ENCODE assay signal across 14 cellular contexts in genomic region chr12:44847403-44847802, GRCh38. TPM values are rescaled to one million over a fixed set of nuclear protein-coding genes. Genes with fewer than 3 reads are reported as not detected.
A peak's percentile ranks its signal among the peaks of the same experiment; 100 is the strongest.
DNase-seq lines count a peak whose midpoint lies in the region; ATAC-seq and TF ChIP-seq lines count a peak whose summit lies in the region.
"Had no signal": no experiment of that assay in that cellular context is flagged by ENCODE, and none has a peak within 500 bp of the region (broad histone marks: within the 10 kb centered on the region; RNA-seq: fewer than 3 reads in every experiment).

No MANE protein-coding gene starts in this region.

- CTCF ChIA-PET in activated B cell treated with CpG ODN at 0.5 μM for 24 hours (lab: Charles Lee) = no interaction called here

- ATAC-seq in GM19035 (IDR thresholded peaks at IDR 0.05; ENCODE audit: unreplicated experiment) (peak; percentile 9), HG02884 (IDR thresholded peaks at IDR 0.05; ENCODE audit: unreplicated experiment) (peak; percentile 10), activated B cell treated with CpG ODN at 0.5 μM for 24 hours (ENCODE audit: low read depth) (peak; percentile 51), foreskin keratinocyte (no peak)

- H3K9me3 Mint-ChIP-seq in activated B cell treated with CpG ODN at 0.5 μM for 24 hours (no peaks in the 10 kb centered on the region), glutamatergic neuron (ENCODE audit: unreplicated experiment) (peaks cover 2% of the 10 kb centered on the region)

- H3K27me3 Mint-ChIP-seq in activated B cell treated with CpG ODN at 0.5 μM for 24 hours (no peaks in the 10 kb centered on the region), glutamatergic neuron (ENCODE audit: unreplicated experiment) (no peaks in the 10 kb centered on the region)

- intact Hi-C loops in activated B cell treated with CpG ODN at 0.5 μM for 24 hours (cut with micrococcal nuclease) = no loop called here

- H3K9ac ChIP-seq in BLaER1 treated with 17β-estradiol and CSF1 and Interleukin-3, amounts not matched to agents 10 nM and 100 nM = peak overlapping the region in 7 of 11 experiments; percentile 0 to 57 (median 45); a peak in 8 of 22 replicates

- TF ChIP-seq CTCF in activated B cell treated with CpG ODN at 0.5 μM for 24 hours (IDR thresholded peaks at IDR 0.05) (no peak), foreskin keratinocyte (conservative IDR thresholded peaks at IDR 0.05) (no peak), glutamatergic neuron (IDR thresholded peaks at IDR 0.05; ENCODE audit: partially characterized antibody, unreplicated experiment) (no peak)

- H3K36me3 ChIP-seq in BLaER1 treated with 17β-estradiol and CSF1 and Interleukin-3, amounts not matched to agents 10 nM and 100 nM = no peaks in the 10 kb centered on the region
- H3K36me3 ChIP-seq: lower lobe of right lung, prostate gland had no signal

- H3K4me2 ChIP-seq in BLaER1 treated with 17β-estradiol and CSF1 and Interleukin-3, amounts not matched to agents 10 nM and 100 nM = peak overlapping the region; percentile 64 to 91 (median 81)

- no peaks in the 10 kb centered on the region for H3K27me3 ChIP-seq in BLaER1 treated with 17β-estradiol and CSF1 and Interleukin-3, amounts not matched to agents 10 nM and 100 nM
- peaks cover 9% of the 10 kb centered on the region for H3K27me3 ChIP-seq in foreskin keratinocyte

- H3K4me1 Mint-ChIP-seq in activated B cell treated with CpG ODN at 0.5 μM for 24 hours (peaks cover 22% of the 10 kb centered on the region), glutamatergic neuron (ENCODE audit: low read depth, unreplicated experiment) (peaks cover 24% of the 10 kb centered on the region)

- H3K27ac Mint-ChIP-seq in activated B cell treated with CpG ODN at 0.5 μM for 24 hours (peak overlapping the region; percentile 84), glutamatergic neuron (ENCODE audit: unreplicated experiment) (no peak overlapping the region)

- POLR2A ChIA-PET in activated B cell treated with CpG ODN at 0.5 μM for 24 hours (lab: Charles Lee) = interaction anchor here (0.7 kb wide), 2 partner anchors 14 to 30 kb away, joined by 3 to 6 read pairs; no protein-coding TSS in a partner anchor

- H3K4me1 ChIP-seq in BLaER1 treated with 17β-estradiol and CSF1 and Interleukin-3, amounts not matched to agents 10 nM and 100 nM = peaks cover 30 to 45% (median 39%) of the 10 kb centered on the region in 10 experiments
- H3K4me1 ChIP-seq in foreskin keratinocyte = no peaks in the 10 kb centered on the region
- H3K4me1 ChIP-seq: lower lobe of right lung, prostate gland had no signal

- H3K4me3 Mint-ChIP-seq in activated B cell treated with CpG ODN at 0.5 μM for 24 hours (peak overlapping the region; percentile 61), glutamatergic neuron (ENCODE audit: unreplicated experiment) (no peak overlapping the region)

- H3K36me3 Mint-ChIP-seq in activated B cell treated with CpG ODN at 0.5 μM for 24 hours (ENCODE audit: low read depth) = no peaks in the 10 kb centered on the region
- no peaks in the 10 kb centered on the region for H3K36me3 Mint-ChIP-seq in glutamatergic neuron (ENCODE audit: unreplicated experiment)

- no peaks in the 10 kb centered on the region for H3K9me3 ChIP-seq in BLaER1 treated with 17β-estradiol and CSF1 and Interleukin-3, amounts not matched to agents 10 nM and 100 nM (replicated peaks in 1 of 11)
- H3K9me3 ChIP-seq: lower lobe of right lung, prostate gland had no signal

- H3K4me3 ChIP-seq in BLaER1 treated with 17β-estradiol and CSF1 and Interleukin-3, amounts not matched to agents 10 nM and 100 nM = peak overlapping the region in 6 of 10 experiments; percentile 9 to 35 (median 16); a peak in 5 of 20 replicates
- H3K4me3 ChIP-seq: lower lobe of right lung, prostate gland had no signal

- peak overlapping the region in 9 of 11 experiments; percentile 52 to 80 (median 64); a peak in 18 of 22 replicates for H3K27ac ChIP-seq in BLaER1 treated with 17β-estradiol and CSF1 and Interleukin-3, amounts not matched to agents 10 nM and 100 nM
- H3K27ac ChIP-seq in foreskin keratinocyte = no peak overlapping the region
- H3K27ac ChIP-seq: lower lobe of right lung, prostate gland had no signal

- DNase-seq in activated B cell treated with CpG ODN at 0.5 μM for 24 hours = no peak
- DNase-seq in NCI-H2107 treated with DMSO at 0.1 percent for 48 hours (lab: John Stamatoyannopoulos, UW; ENCODE audit: unreplicated experiment) = no peak
- no peak for DNase-seq in foreskin keratinocyte
- no peak for DNase-seq in epidermal melanocyte (ENCODE audit: insufficient read length, low spot score)
- no peak for DNase-seq in glutamatergic neuron
- DNase-seq: C1 segment of cervical spinal cord, lower lobe of right lung, NCI-H524 treated with DMSO at 0.1 percent for 48 hours, SW 1271 had no signal

- H4K20me1 ChIP-seq in BLaER1 treated with 17β-estradiol and CSF1 and Interleukin-3, amounts not matched to agents 10 nM and 100 nM = no peaks in the 10 kb centered on the region

RNA-seq across cellular contexts. Expression of gene NELL2, which starts 28.7 kb away (rescaled TPM):
- total RNA-seq in activated B cell treated with CpG ODN at 0.5 μM for 24 hours (0.10 TPM in 1 of 2 replicates, not detected in the other), foreskin keratinocyte (0.07 TPM in 1 of 2 replicates, not detected in the other), glutamatergic neuron (ENCODE audit: unreplicated experiment) (140 TPM)
- polyA plus RNA-seq in foreskin keratinocyte = not detected in 2 replicates
- total RNA-seq: LHCN-M2 had no signal

Comparison
In these comparisons a context has a peak if more than half of its experiments do, and no peak if none do; other contexts are left out.
1. RNA of gene NELL2, which starts 28.7 kb away (total RNA-seq): 140 TPM in glutamatergic neuron (single experiment); 0.07 TPM in foreskin keratinocyte and 0.10 TPM in activated B cell treated with CpG ODN at 0.5 μM for 24 hours; every median in the first group is over 100 times any median in the second.